1 cellular context compared by ENCODE assay signal in genomic region chrX:23841847-23842522, GRCh38.
TF ChIP-seq lines count a peak whose summit lies in the region.

No MANE protein-coding gene starts in this region.

TF ChIP-seq in HepG2, 621 proteins besides CTCF, POLR2A, EP300 and RAD21 (continued from another document):
- peak; percentile 82 for TF ChIP-seq HNF1B (CRISPR knock-in tag; IDR thresholded peaks at IDR 0.05)
- TF ChIP-seq ASH2L (IDR thresholded peaks at IDR 0.05; ENCODE audit: insufficient read length, low read depth, low read length), result peak; percentile 52
- no peak for TF ChIP-seq FOXO4 (CRISPR knock-in tag; conservative IDR thresholded peaks at IDR 0.05)
- no peak for TF ChIP-seq ZNF562 (CRISPR knock-in tag; IDR thresholded peaks at IDR 0.05; ENCODE audit: borderline replicate concordance)
- TF ChIP-seq KDM2A (CRISPR knock-in tag; IDR thresholded peaks at IDR 0.05; ENCODE audit: borderline replicate concordance, low read depth), result no peak
- no peak for TF ChIP-seq MXD4 (CRISPR knock-in tag; IDR thresholded peaks at IDR 0.05)
- TF ChIP-seq MTERF4 (CRISPR knock-in tag; IDR thresholded peaks at IDR 0.05), result no peak
- TF ChIP-seq MTA3 (CRISPR knock-in tag; IDR thresholded peaks at IDR 0.05), result no peak
- no peak for TF ChIP-seq ZSCAN12 (CRISPR knock-in tag; IDR thresholded peaks at IDR 0.05)
- peak; percentile 70 for TF ChIP-seq NR2F2 (IDR thresholded peaks at IDR 0.05; ENCODE audit: borderline replicate concordance, low read depth)
- no peak for TF ChIP-seq NFE2L1 (CRISPR knock-in tag; IDR thresholded peaks at IDR 0.05; ENCODE audit: borderline replicate concordance)
- no peak for TF ChIP-seq HNRNPLL (IDR thresholded peaks at IDR 0.05; ENCODE audit: low read depth, low read length, poor library complexity, severe bottlenecking)
- no peak for TF ChIP-seq ZBTB44 (CRISPR knock-in tag; IDR thresholded peaks at IDR 0.05)
- no peak for TF ChIP-seq TFDP1 (CRISPR knock-in tag; IDR thresholded peaks at IDR 0.05; ENCODE audit: borderline replicate concordance)
- no peak for TF ChIP-seq ZNF136 (CRISPR knock-in tag; IDR thresholded peaks at IDR 0.05; ENCODE audit: low read depth)
- no peak for TF ChIP-seq EEA1 (CRISPR knock-in tag; IDR thresholded peaks at IDR 0.05; ENCODE audit: borderline replicate concordance)
- TF ChIP-seq ZBTB2 (CRISPR knock-in tag; IDR thresholded peaks at IDR 0.05; ENCODE audit: low read depth), result no peak
- no peak for TF ChIP-seq ZNF20 (CRISPR knock-in tag; IDR thresholded peaks at IDR 0.05)
- TF ChIP-seq CREBL2 (CRISPR knock-in tag; IDR thresholded peaks at IDR 0.05; ENCODE audit: borderline replicate concordance), result no peak
- TF ChIP-seq ZNF441 (CRISPR knock-in tag; IDR thresholded peaks at IDR 0.05; ENCODE audit: borderline replicate concordance), result no peak
- peak; percentile 87 for TF ChIP-seq ARID5B (CRISPR knock-in tag; IDR thresholded peaks at IDR 0.05)
- TF ChIP-seq RFX5 (IDR thresholded peaks at IDR 0.05; ENCODE audit: low read depth, low read length), result no peak
- TF ChIP-seq ARNT2 (CRISPR knock-in tag; IDR thresholded peaks at IDR 0.05; ENCODE audit: low read depth), result no peak
- no peak for TF ChIP-seq ZNF281 (CRISPR knock-in tag; IDR thresholded peaks at IDR 0.05; ENCODE audit: borderline replicate concordance)
- TF ChIP-seq SETDB1 (CRISPR knock-in tag; IDR thresholded peaks at IDR 0.05; ENCODE audit: borderline replicate concordance), result no peak
- no peak for TF ChIP-seq ZNF282 (IDR thresholded peaks at IDR 0.05; ENCODE audit: partially characterized antibody)
- TF ChIP-seq ZBTB20 (CRISPR knock-in tag; IDR thresholded peaks at IDR 0.05; ENCODE audit: borderline replicate concordance, low read depth), result no peak; the same call in 1 of the 2 replicates
- TF ChIP-seq CEBPG (CRISPR knock-in tag; IDR thresholded peaks at IDR 0.05), result peak; percentile 85
- TF ChIP-seq ZNF24 (IDR thresholded peaks at IDR 0.05), result no peak
- peak; percentile 50; the same call in 1 of the 2 replicates for TF ChIP-seq THRA (CRISPR knock-in tag; IDR thresholded peaks at IDR 0.05; ENCODE audit: borderline replicate concordance)
- TF ChIP-seq ZNF574 (CRISPR knock-in tag; IDR thresholded peaks at IDR 0.05), result no peak
- no peak for TF ChIP-seq ZSCAN31 (CRISPR knock-in tag; IDR thresholded peaks at IDR 0.05; ENCODE audit: low read depth)
- TF ChIP-seq POLR2AphosphoS2 (IDR thresholded peaks at IDR 0.05; ENCODE audit: low read depth, low read length), result no peak
- no peak for TF ChIP-seq ZNF317 (CRISPR knock-in tag; IDR thresholded peaks at IDR 0.05)
- TF ChIP-seq ZNF776 (CRISPR knock-in tag; IDR thresholded peaks at IDR 0.05), result no peak
- TF ChIP-seq ZBTB39 (CRISPR knock-in tag; IDR thresholded peaks at IDR 0.05), result no peak
